Comparison of ENCODE assay signal across 1 cellular context in genomic region chr2:136527560-136527959, GRCh38.
A peak's percentile ranks its signal among the peaks of the same experiment; 100 is the strongest.
TF ChIP-seq lines count a peak whose summit lies in the region.

No MANE protein-coding gene starts in this region.

TF ChIP-seq in H1, 55 proteins besides CTCF, POLR2A, EP300 and RAD21 (continued from another document):
- TF ChIP-seq PHF8 (conservative IDR thresholded peaks at IDR 0.05; ENCODE audit: low read depth, low read length) (no peak), CREB1 (IDR thresholded peaks at IDR 0.05) (no peak), KDM5A (IDR thresholded peaks at IDR 0.05; ENCODE audit: low read length) (no peak), SAP30 (IDR thresholded peaks at IDR 0.05; ENCODE audit: insufficient read depth, insufficient replicate concordance, low read length) (peak; percentile 33), FOSL1 (IDR thresholded peaks at IDR 0.05; ENCODE audit: insufficient read depth, low read depth, low read length) (no peak), SIN3A (conservative IDR thresholded peaks at IDR 0.05 in 1 of 2, IDR thresholded peaks at IDR 0.05 in 1 of 2; ENCODE audit: low read depth in 1 of 2, low read length in 2 of 2) (peak in 1 of 2 experiments; percentile 78; a peak in 2 of 4 replicates), MAFK (IDR thresholded peaks at IDR 0.05; ENCODE audit: low read depth, low read length) (no peak)
- TF ChIP-seq, protein P1, sequence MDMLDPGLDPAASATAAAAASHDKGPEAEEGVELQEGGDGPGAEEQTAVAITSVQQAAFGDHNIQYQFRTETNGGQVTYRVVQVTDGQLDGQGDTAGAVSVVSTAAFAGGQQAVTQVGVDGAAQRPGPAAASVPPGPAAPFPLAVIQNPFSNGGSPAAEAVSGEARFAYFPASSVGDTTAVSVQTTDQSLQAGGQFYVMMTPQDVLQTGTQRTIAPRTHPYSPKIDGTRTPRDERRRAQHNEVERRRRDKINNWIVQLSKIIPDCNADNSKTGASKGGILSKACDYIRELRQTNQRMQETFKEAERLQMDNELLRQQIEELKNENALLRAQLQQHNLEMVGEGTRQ (IDR thresholded peaks at IDR 0.05; ENCODE audit: low read length), result no peak
